In genomic region chr19:51593969-51594773, GRCh38 we compare ENCODE assay signal across 8 cellular contexts. TPM values are rescaled to one million over a fixed set of nuclear protein-coding genes. Genes with fewer than 3 reads are reported as not detected.
A peak's percentile ranks its signal among the peaks of the same experiment; 100 is the strongest.
DNase-seq lines count a peak whose midpoint lies in the region; ATAC-seq and TF ChIP-seq lines count a peak whose summit lies in the region.

No MANE protein-coding gene starts in this region.

- peaks cover 0 to 7% of the 10 kb centered on the region in 2 experiments for H3K36me3 ChIP-seq in SK-N-SH (replicated peaks in 1 of 2; ENCODE audit: control insufficient read depth in 1 of 2, insufficient read depth in 2 of 2, low read length in 1 of 2)
- no peaks in the 10 kb centered on the region for H3K36me3 ChIP-seq in suprapubic skin

- TF ChIP-seq CTCF in HFFc6 (IDR thresholded peaks at IDR 0.05) (no peak), NB4 (IDR thresholded peaks at IDR 0.05; ENCODE audit: low read depth, low read length) (no peak), SK-N-SH (IDR thresholded peaks at IDR 0.05) (no peak), suprapubic skin (IDR thresholded peaks at IDR 0.05) (no peak)

- H3K9me3 Mint-ChIP-seq in HFFc6 = no peaks in the 10 kb centered on the region; the same call in 1 of the 2 replicates
- H3K9me3 Mint-ChIP-seq in activated naive CD4-positive, alpha-beta T cell treated with anti-CD3 and anti-CD28 coated beads, Interleukin-2, amount 50 U/mL, for 72 hours = peaks cover 6% of the 10 kb centered on the region in 2 donors

- H3K4me1 ChIP-seq in SK-N-SH (ENCODE audit: control insufficient read depth in 1 of 2, insufficient read depth in 2 of 2, low read depth in 1 of 2, low read length in 1 of 2) = peaks cover 0 to 20% of the 10 kb centered on the region in 2 experiments; a peak in 1 of 4 replicates
- H3K4me1 ChIP-seq in suprapubic skin = peaks cover 14% of the 10 kb centered on the region

- peak overlapping the region; percentile 90 for H3K4me3 Mint-ChIP-seq in HFFc6

- peaks cover 16% of the 10 kb centered on the region for H3K36me3 Mint-ChIP-seq in HFFc6 (ENCODE audit: low read depth)
- peaks cover 10 to 24% of the 10 kb centered on the region in 2 donors for H3K36me3 Mint-ChIP-seq in activated naive CD4-positive, alpha-beta T cell treated with anti-CD3 and anti-CD28 coated beads, Interleukin-2, amount 50 U/mL, for 72 hours

- DNase-seq in GM04504 (ENCODE audit: low read depth) (peak; percentile 92), HFFc6 (peak; percentile 97), NB4 (ENCODE audit: low read depth) (peak; percentile 96), SK-N-SH (peak; percentile 96), glomerular endothelial cell (ENCODE audit: extremely low read depth, low read depth, low spot score) (peak; percentile 84), nucleus accumbens (lab: John Stamatoyannopoulos, UW) (peak; percentile 71 to 99 (median 97)), suprapubic skin (ENCODE audit: low spot score in 2 of 2) (peak; percentile 97 to 98)
- DNase-seq in activated naive CD4-positive, alpha-beta T cell treated with anti-CD3 and anti-CD28 coated beads, Interleukin-2, amount 50 U/mL, for 72 hours (ENCODE audit: low spot score in 2 of 2) = peak; percentile 95 to 96

- H3F3A ChIP-seq in SK-N-SH (replicated peaks; ENCODE audit: insufficient read depth) = no peaks in the 10 kb centered on the region

- peak overlapping the region; percentile 97 for H2AFZ ChIP-seq in SK-N-SH (ENCODE audit: low read depth)

- no peak for TF ChIP-seq RAD21 in SK-N-SH (IDR thresholded peaks at IDR 0.05; ENCODE audit: low read length)

- H3K9me2 ChIP-seq in SK-N-SH = no peaks in the 10 kb centered on the region

- H3K27ac Mint-ChIP-seq in HFFc6 = peak overlapping the region; percentile 4
- H3K27ac Mint-ChIP-seq in activated naive CD4-positive, alpha-beta T cell treated with anti-CD3 and anti-CD28 coated beads, Interleukin-2, amount 50 U/mL, for 72 hours = peak overlapping the region; percentile 11 to 57

- H4K20me1 ChIP-seq in SK-N-SH (ENCODE audit: insufficient read depth) = no peaks in the 10 kb centered on the region

- TF ChIP-seq POLR2A in NB4 (IDR thresholded peaks at IDR 0.05; ENCODE audit: extremely low read depth, insufficient read length) (no peak), suprapubic skin (IDR thresholded peaks at IDR 0.05) (no peak)

- H3K9ac ChIP-seq in SK-N-SH = peak overlapping the region; percentile 57

- TF ChIP-seq EP300 in SK-N-SH (IDR thresholded peaks at IDR 0.05; ENCODE audit: borderline replicate concordance in 1 of 2, low read depth in 1 of 2, low read length in 1 of 2) = no peak
- no peak for TF ChIP-seq EP300 in suprapubic skin (IDR thresholded peaks at IDR 0.05)

- peak; percentile 100 for ATAC-seq in activated naive CD4-positive, alpha-beta T cell treated with anti-CD3 and anti-CD28 coated beads, Interleukin-2, amount 50 U/mL, for 72 hours

- 2% methylated on average over 38 of the region's 61 CpGs for WGBS in SK-N-SH (ENCODE audit: low lambda C conversion rate)
- WGBS in suprapubic skin = 0% methylated on average over 41 of the region's 61 CpGs

- H3K9me3 ChIP-seq in SK-N-SH (no peaks in the 10 kb centered on the region), suprapubic skin (no peaks in the 10 kb centered on the region)

- H3K27ac ChIP-seq in SK-N-SH (ENCODE audit: low read depth in 2 of 2, low read length in 1 of 2) (peak overlapping the region in 1 of 2 experiments; percentile 82; a peak in 2 of 4 replicates), suprapubic skin (no peak overlapping the region)

- H3K27me3 ChIP-seq in SK-N-SH (ENCODE audit: insufficient read depth) (no peaks in the 10 kb centered on the region), suprapubic skin (peaks cover 16% of the 10 kb centered on the region)

- no peaks in the 10 kb centered on the region for H3K79me2 ChIP-seq in SK-N-SH (ENCODE audit: insufficient read depth)

- H3K27me3 Mint-ChIP-seq in HFFc6 (ENCODE audit: insufficient read depth) = no peaks in the 10 kb centered on the region; the same call in 1 of the 2 replicates

- H3K4me3 ChIP-seq in NB4 (ENCODE audit: low read depth, low read length) (peak overlapping the region; percentile 81), SK-N-SH (ENCODE audit: low read depth in 2 of 2, low read length in 1 of 2) (peak overlapping the region; percentile 79 to 82), suprapubic skin (peak overlapping the region; percentile 67)

- POLR2A ChIA-PET in SK-N-SH (lab: Yijun Ruan, JAX) = interaction anchor here (1.6 kb wide), 1 partner anchor 23 kb away, joined by 6 read pairs; the partner anchor contains the start of gene ZNF175

- H3K4me1 Mint-ChIP-seq in HFFc6 (ENCODE audit: low read depth) = peaks cover 21% of the 10 kb centered on the region

- H3K4me2 ChIP-seq in SK-N-SH = peak overlapping the region; percentile 93

- CTCF ChIA-PET in SK-N-SH (lab: Yijun Ruan, JAX) = interaction anchor here (0.6 to 1.4 kb wide), 3 partner anchors 63 to 121 kb away, joined by 3 to 4 read pairs (median 3); no protein-coding TSS in a partner anchor

TF ChIP-seq in SK-N-SH, 30 proteins besides CTCF, POLR2A, EP300 and RAD21 (continues in another document):
- TF ChIP-seq TEAD4 (IDR thresholded peaks at IDR 0.05; ENCODE audit: borderline replicate concordance, insufficient read depth) (no peak), TAF1 (IDR thresholded peaks at IDR 0.05; ENCODE audit: borderline replicate concordance, low read depth, low read length) (no peak), FOSL2 (IDR thresholded peaks at IDR 0.05; ENCODE audit: borderline replicate concordance, low read depth) (no peak), SIN3A (IDR thresholded peaks at IDR 0.05; ENCODE audit: borderline replicate concordance, low read depth, low read length) (peak; percentile 75; the same call in 1 of the 2 replicates), MEF2A (IDR thresholded peaks at IDR 0.05; ENCODE audit: borderline replicate concordance, low read depth) (no peak), RCOR1 (IDR thresholded peaks at IDR 0.05; ENCODE audit: low read length) (no peak), GATA2 (CRISPR knock-in tag; IDR thresholded peaks at IDR 0.05) (no peak), MAX (IDR thresholded peaks at IDR 0.05; ENCODE audit: low read depth) (peak; percentile 45; the same call in 1 of the 2 replicates), RFX5 (IDR thresholded peaks at IDR 0.05; ENCODE audit: low read length) (no peak), PBX3 (IDR thresholded peaks at IDR 0.05) (no peak)

RNA-seq across cellular contexts. Expression of gene ZNF175, which starts 23.1 kb away (rescaled TPM):
- 10 to 100 TPM; 19.6 to 29.5 (median 21.6) TPM for total RNA-seq in HFFc6 (2021; fragmentation: NEBNext Ultra II Directional; extraction: Animal tissue kit (Norgen Biotek cat#: 25700))
- 3.1 and 4.9 TPM in 2 replicates for polyA plus RNA-seq in SK-N-SH (2012; rRNA removed)
- 2.9 and 3.3 TPM in 2 replicates for polyA plus RNA-seq in SK-N-SH (2012; cell fraction: cytosol; rRNA removed)
- polyA plus RNA-seq in SK-N-SH (2012; cell fraction: nucleus; rRNA removed) = 13.3 and 14.9 TPM in 2 replicates
- total RNA-seq in activated naive CD4-positive, alpha-beta T cell treated with anti-CD3 and anti-CD28 coated beads, Interleukin-2, amount 50 U/mL, for 72 hours = 10 to 100 TPM; 11.3 to 14.2 TPM
- total RNA-seq in glomerular endothelial cell (8.5 and 11.2 TPM in 2 replicates), suprapubic skin (10 to 100 TPM in 1 of 4 donors, 1 to 10 TPM in 3; 2.0 to 12.1 (median 5.1) TPM)

RNA-seq across cellular contexts. Expression of gene SIGLEC5, which starts 36.0 kb away (rescaled TPM):
- not detected for total RNA-seq in HFFc6 (2021; fragmentation: NEBNext Ultra II Directional; extraction: Animal tissue kit (Norgen Biotek cat#: 25700))
- polyA plus RNA-seq in SK-N-SH (2012; rRNA removed) = not detected in 2 replicates
- polyA plus RNA-seq in SK-N-SH (2012; cell fraction: cytosol; rRNA removed) = not detected in 2 replicates
- polyA plus RNA-seq in SK-N-SH (2012; cell fraction: nucleus; rRNA removed) = 0.04 TPM in 1 of 2 replicates, not detected in the other
- not detected for total RNA-seq in activated naive CD4-positive, alpha-beta T cell treated with anti-CD3 and anti-CD28 coated beads, Interleukin-2, amount 50 U/mL, for 72 hours
- 0.93 TPM in 1 of 2 replicates, not detected in the other for total RNA-seq in glomerular endothelial cell
- under 1 TPM in 1 of 4 donors, not detected in 3; 0.38 TPM for total RNA-seq in suprapubic skin

RNA-seq across cellular contexts. Expression of gene SIGLEC14, which starts 52.5 kb away (rescaled TPM):
- not detected for total RNA-seq in HFFc6 (2021; fragmentation: NEBNext Ultra II Directional; extraction: Animal tissue kit (Norgen Biotek cat#: 25700))
- polyA plus RNA-seq in SK-N-SH (2012; rRNA removed) = 0.03 TPM in 1 of 2 replicates, not detected in the other
- 0.04 and 0.05 TPM in 2 replicates for polyA plus RNA-seq in SK-N-SH (2012; cell fraction: cytosol; rRNA removed)
- 0.04 TPM in 1 of 2 replicates, not detected in the other for polyA plus RNA-seq in SK-N-SH (2012; cell fraction: nucleus; rRNA removed)
- under 1 TPM in 1 of 2 donors, not detected in 1; 0.47 TPM for total RNA-seq in activated naive CD4-positive, alpha-beta T cell treated with anti-CD3 and anti-CD28 coated beads, Interleukin-2, amount 50 U/mL, for 72 hours
- total RNA-seq in glomerular endothelial cell = 0.35 and 0.44 TPM in 2 replicates
- under 1 TPM in 3 of 4 donors, not detected in 1; 0.30 to 0.72 (median 0.36) TPM for total RNA-seq in suprapubic skin
